ENCODE assay signal across 21 cellular contexts in genomic region chr10:110704906-110705476, GRCh38.
"Had no signal": no experiment of that assay in that cellular context is flagged by ENCODE, and none has a peak within 500 bp of the region (broad histone marks: within the 10 kb centered on the region; RNA-seq: fewer than 3 reads in every experiment).

No MANE protein-coding gene starts in this region.

- DNase-seq: activated CD4-positive, alpha-beta T cell treated with anti-CD3 and anti-CD28 coated beads, Interleukin-2, amount 10 ng/mL, durations not matched to agents 24 days and 14 days; activated CD8-positive, alpha-beta T cell treated with anti-CD3 and anti-CD28 coated beads for 36 hours; activated naive CD4-positive, alpha-beta T cell; activated naive CD8-positive, alpha-beta T cell treated with anti-CD3 and anti-CD28 coated beads, Interleukin-2, amount 10 ng/mL, durations not matched to agents 7 days and 5 days; activated T-cell treated with anti-CD3 and anti-CD28 coated beads, Interleukin-2, amount 50 U/mL, for 1 hour; amygdala; colonic mucosa; erythroblast; gastrocnemius medialis; left lung; mammary epithelial cell; ovary; sigmoid colon; spleen; stimulated activated naive B cell treated with anti-CD40 and anti-IgM and Interleukin-4, amounts not matched to agents 10 μg/mL and 1 μg/mL and 100 μg/mL, for 72 hours; T-helper 1 cell; T1000; upper lobe of left lung had no signal

- H3K4me3 ChIP-seq: colonic mucosa, gastrocnemius medialis, left lung, ovary, sigmoid colon, spleen, thoracic aorta, upper lobe of left lung had no signal

- FAIRE-seq: endometrium had no signal

- ATAC-seq: activated CD8-positive, alpha-beta T cell treated with anti-CD3 and anti-CD28 coated beads for 36 hours; activated T-helper 17 cell treated with anti-CD3 and anti-CD28 coated beads, Interleukin-2, amount 50 U/mL, for 72 hours; gastrocnemius medialis; left lung; stimulated activated naive B cell treated with anti-CD40 and anti-IgM and Interleukin-4, amounts not matched to agents 10 μg/mL and 1 μg/mL and 100 μg/mL, for 72 hours had no signal

- H3K27me3 ChIP-seq: colonic mucosa, gastrocnemius medialis, left lung, ovary, sigmoid colon, spleen, upper lobe of left lung had no signal

- H3K27ac ChIP-seq: colonic mucosa, left lung, ovary, sigmoid colon, spleen, thoracic aorta, upper lobe of left lung had no signal

- H3K36me3 ChIP-seq: colonic mucosa, gastrocnemius medialis, left lung, ovary, sigmoid colon, spleen, thoracic aorta, upper lobe of left lung had no signal

- H3K9me3 ChIP-seq: colonic mucosa, gastrocnemius medialis, ovary, sigmoid colon, thoracic aorta had no signal

- H3K4me1 ChIP-seq: colonic mucosa, left lung, spleen, upper lobe of left lung had no signal
